Comparison of ENCODE assay signal across 1 cellular context in the genomic region with DNA sequence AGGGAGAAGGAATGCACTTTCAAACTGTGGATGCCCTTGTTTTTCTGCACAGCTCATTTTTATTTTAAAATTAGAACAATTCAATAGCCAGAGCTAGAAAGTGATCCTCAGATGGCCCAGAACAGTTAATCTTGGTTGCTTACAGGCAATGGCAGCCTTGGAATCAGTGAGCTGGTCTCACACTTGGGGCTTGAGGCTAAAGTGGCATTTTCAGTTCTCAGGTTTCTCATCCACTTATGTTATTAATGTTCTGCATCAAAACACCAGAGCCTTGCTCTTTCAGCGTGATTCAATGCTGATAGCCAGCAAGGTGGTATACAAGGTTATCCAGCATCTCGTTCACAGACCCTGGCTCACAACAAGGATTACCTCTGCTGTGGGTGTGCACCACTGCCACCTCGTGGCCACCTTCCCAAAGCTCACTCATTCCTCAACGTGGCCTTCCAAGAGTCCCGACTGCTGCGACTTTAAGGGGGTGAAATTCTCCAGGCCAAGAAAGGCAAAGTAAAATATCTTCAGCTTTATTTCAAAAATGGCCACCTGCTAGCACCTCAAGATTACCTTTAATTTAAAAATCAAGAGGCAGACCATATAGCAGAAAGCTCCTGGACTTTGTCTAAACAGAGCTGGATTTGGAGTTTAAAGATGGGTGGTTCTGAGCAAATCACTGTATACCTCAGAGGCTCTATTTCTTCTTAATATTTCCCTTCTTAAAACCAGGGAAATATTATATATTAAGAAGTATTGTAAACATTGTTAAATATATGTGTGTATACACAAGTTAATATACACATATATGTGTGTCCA.
TF ChIP-seq lines count a peak whose summit lies in the region.

No MANE protein-coding gene starts in this region.

TF ChIP-seq in GM23338, 12 proteins besides CTCF, POLR2A, EP300 and RAD21 (continued from another document):
- TF ChIP-seq, protein P1, sequence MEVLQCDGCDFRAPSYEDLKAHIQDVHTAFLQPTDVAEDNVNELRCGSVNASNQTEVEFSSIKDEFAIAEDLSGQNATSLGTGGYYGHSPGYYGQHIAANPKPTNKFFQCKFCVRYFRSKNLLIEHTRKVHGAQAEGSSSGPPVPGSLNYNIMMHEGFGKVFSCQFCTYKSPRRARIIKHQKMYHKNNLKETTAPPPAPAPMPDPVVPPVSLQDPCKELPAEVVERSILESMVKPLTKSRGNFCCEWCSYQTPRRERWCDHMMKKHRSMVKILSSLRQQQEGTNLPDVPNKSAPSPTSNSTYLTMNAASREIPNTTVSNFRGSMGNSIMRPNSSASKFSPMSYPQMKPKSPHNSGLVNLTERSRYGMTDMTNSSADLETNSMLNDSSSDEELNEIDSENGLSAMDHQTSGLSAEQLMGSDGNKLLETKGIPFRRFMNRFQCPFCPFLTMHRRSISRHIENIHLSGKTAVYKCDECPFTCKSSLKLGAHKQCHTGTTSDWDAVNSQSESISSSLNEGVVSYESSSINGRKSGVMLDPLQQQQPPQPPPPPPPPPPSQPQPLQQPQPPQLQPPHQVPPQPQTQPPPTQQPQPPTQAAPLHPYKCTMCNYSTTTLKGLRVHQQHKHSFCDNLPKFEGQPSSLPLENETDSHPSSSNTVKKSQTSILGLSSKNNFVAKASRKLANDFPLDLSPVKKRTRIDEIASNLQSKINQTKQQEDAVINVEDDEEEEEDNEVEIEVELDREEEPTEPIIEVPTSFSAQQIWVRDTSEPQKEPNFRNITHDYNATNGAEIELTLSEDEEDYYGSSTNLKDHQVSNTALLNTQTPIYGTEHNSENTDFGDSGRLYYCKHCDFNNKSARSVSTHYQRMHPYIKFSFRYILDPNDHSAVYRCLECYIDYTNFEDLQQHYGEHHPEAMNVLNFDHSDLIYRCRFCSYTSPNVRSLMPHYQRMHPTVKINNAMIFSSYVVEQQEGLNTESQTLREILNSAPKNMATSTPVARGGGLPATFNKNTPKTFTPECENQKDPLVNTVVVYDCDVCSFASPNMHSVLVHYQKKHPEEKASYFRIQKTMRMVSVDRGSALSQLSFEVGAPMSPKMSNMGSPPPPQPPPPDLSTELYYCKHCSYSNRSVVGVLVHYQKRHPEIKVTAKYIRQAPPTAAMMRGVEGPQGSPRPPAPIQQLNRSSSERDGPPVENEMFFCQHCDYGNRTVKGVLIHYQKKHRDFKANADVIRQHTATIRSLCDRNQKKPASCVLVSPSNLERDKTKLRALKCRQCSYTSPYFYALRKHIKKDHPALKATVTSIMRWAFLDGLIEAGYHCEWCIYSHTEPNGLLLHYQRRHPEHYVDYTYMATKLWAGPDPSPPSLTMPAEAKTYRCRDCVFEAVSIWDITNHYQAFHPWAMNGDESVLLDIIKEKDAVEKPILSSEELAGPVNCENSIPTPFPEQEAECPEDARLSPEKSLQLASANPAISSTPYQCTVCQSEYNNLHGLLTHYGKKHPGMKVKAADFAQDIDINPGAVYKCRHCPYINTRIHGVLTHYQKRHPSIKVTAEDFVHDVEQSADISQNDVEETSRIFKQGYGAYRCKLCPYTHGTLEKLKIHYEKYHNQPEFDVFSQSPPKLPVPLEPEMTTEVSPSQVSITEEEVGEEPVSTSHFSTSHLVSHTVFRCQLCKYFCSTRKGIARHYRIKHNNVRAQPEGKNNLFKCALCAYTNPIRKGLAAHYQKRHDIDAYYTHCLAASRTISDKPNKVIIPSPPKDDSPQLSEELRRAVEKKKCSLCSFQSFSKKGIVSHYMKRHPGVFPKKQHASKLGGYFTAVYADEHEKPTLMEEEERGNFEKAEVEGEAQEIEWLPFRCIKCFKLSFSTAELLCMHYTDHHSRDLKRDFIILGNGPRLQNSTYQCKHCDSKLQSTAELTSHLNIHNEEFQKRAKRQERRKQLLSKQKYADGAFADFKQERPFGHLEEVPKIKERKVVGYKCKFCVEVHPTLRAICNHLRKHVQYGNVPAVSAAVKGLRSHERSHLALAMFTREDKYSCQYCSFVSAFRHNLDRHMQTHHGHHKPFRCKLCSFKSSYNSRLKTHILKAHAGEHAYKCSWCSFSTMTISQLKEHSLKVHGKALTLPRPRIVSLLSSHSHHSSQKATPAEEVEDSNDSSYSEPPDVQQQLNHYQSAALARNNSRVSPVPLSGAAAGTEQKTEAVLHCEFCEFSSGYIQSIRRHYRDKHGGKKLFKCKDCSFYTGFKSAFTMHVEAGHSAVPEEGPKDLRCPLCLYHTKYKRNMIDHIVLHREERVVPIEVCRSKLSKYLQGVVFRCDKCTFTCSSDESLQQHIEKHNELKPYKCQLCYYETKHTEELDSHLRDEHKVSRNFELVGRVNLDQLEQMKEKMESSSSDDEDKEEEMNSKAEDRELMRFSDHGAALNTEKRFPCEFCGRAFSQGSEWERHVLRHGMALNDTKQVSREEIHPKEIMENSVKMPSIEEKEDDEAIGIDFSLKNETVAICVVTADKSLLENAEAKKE (CRISPR knock-in tag; IDR thresholded peaks at IDR 0.05): no peak
- no peak for TF ChIP-seq ETS1 (IDR thresholded peaks at IDR 0.05)
- no peak for TF ChIP-seq POLR2AphosphoS5 (IDR thresholded peaks at IDR 0.05; ENCODE audit: low read depth)
